In genomic region chr12:52952082-52952801, GRCh38 we compare ENCODE assay signal across 13 cellular contexts. TPM values are rescaled to one million over a fixed set of nuclear protein-coding genes. Genes with fewer than 3 reads are reported as not detected.
DNase-seq lines count a peak whose midpoint lies in the region; ATAC-seq and TF ChIP-seq lines count a peak whose summit lies in the region.
"Had no signal": no experiment of that assay in that cellular context is flagged by ENCODE, and none has a peak within 500 bp of the region (broad histone marks: within the 10 kb centered on the region; RNA-seq: fewer than 3 reads in every experiment).

No MANE protein-coding gene starts in this region.

- H3K4me2 ChIP-seq in neural progenitor cell, result no peak overlapping the region

- H3K4me3 ChIP-seq in RWPE2 (ENCODE audit: severe bottlenecking), result no peak overlapping the region
- H3K4me3 ChIP-seq in transverse colon, result peak overlapping the region in 2 of 4 donors; percentile 53 to 69
- H3K4me3 ChIP-seq in neural progenitor cell, result no peak overlapping the region
- H3K4me3 ChIP-seq: coronary artery, heart left ventricle had no signal

- H3K27ac Mint-ChIP-seq in neural progenitor cell, result no peak overlapping the region
- H3K27ac Mint-ChIP-seq: activated T-cell treated with anti-CD3 and anti-CD28 coated beads, Interleukin-2, amount 50 U/mL, for 72 hours had no signal

- no peak overlapping the region for H3K4me3 Mint-ChIP-seq in neural progenitor cell
- H3K4me3 Mint-ChIP-seq: activated T-cell treated with anti-CD3 and anti-CD28 coated beads, Interleukin-2, amount 50 U/mL, for 72 hours; neural crest cell had no signal

- H3K27ac ChIP-seq in RWPE2 (ENCODE audit: poor library complexity, severe bottlenecking) (peak overlapping the region; percentile 96), transverse colon (peak overlapping the region; percentile 87 to 96 (median 91)), neural progenitor cell (no peak overlapping the region)
- H3K27ac ChIP-seq: coronary artery, heart left ventricle had no signal

- H3K9ac ChIP-seq in neural progenitor cell, result no peak overlapping the region

- H3K4me1 Mint-ChIP-seq in neural progenitor cell, result peaks cover 19% of the 10 kb centered on the region

- H2AFZ ChIP-seq in neural progenitor cell (replicated peaks), result no peak overlapping the region

- in situ Hi-C loops in transverse colon (cut with MboI; ENCODE audit: low pct_ligation_motif_present in 1 of 4, low pct_unique_long_range_greater_than_20kb in 1 of 4, low sequenced_read_pairs in 3 of 4), result no loop called here

- no peak for TF ChIP-seq EP300 in transverse colon (IDR thresholded peaks at IDR 0.05; ENCODE audit: low read depth)

- H3K4me1 ChIP-seq in RWPE2 (ENCODE audit: insufficient read depth, poor library complexity, severe bottlenecking) (peaks cover 15% of the 10 kb centered on the region), transverse colon (peaks cover 0 to 16% (median 13%) of the 10 kb centered on the region in 4 donors), neural progenitor cell (peaks cover 8% of the 10 kb centered on the region)

- peaks cover 17% of the 10 kb centered on the region for H3K79me2 ChIP-seq in neural progenitor cell (ENCODE audit: low read depth)

- intact Hi-C loops in Right ventricle myocardium superior (cut with DNase I), result no loop called here
- intact Hi-C loops in left cardiac atrium (cut with DNase I), result no loop called here
- intact Hi-C loops in transverse colon (cut with DNase I; ENCODE audit: low total_unique reads), result no loop called here

- no peaks in the 10 kb centered on the region for H3K9me3 ChIP-seq in RWPE2 (ENCODE audit: severe bottlenecking)
- no peaks in the 10 kb centered on the region for H3K9me3 ChIP-seq in transverse colon
- no peaks in the 10 kb centered on the region for H3K9me3 ChIP-seq in neural progenitor cell (ENCODE audit: low read depth)
- H3K9me3 ChIP-seq: heart left ventricle had no signal

- H3K36me3 ChIP-seq in RWPE2 (ENCODE audit: low read depth) (peaks cover 45% of the 10 kb centered on the region), transverse colon (no peaks in the 10 kb centered on the region), neural progenitor cell (no peaks in the 10 kb centered on the region)
- H3K36me3 ChIP-seq: heart left ventricle had no signal

- peak; percentile 46 for DNase-seq in Right ventricle myocardium superior
- DNase-seq in left cardiac atrium, result no peak
- no peak for DNase-seq in RWPE2 (ENCODE audit: low spot score)
- peak; percentile 18 for DNase-seq in germinal center (ENCODE audit: low spot score)
- DNase-seq in transverse colon, result peak; percentile 70
- DNase-seq in NCI-H526 treated with DMSO at 0.1 percent for 48 hours (lab: John Stamatoyannopoulos, UW), result no peak
- no peak for DNase-seq in KG1 (lab: John Stamatoyannopoulos, UW)
- no peak for DNase-seq in neural progenitor cell (ENCODE audit: low spot score)
- DNase-seq: NCI-H1417 had no signal

- no peaks in the 10 kb centered on the region for H4K20me1 ChIP-seq in neural progenitor cell (ENCODE audit: low read depth)

- ATAC-seq in Right ventricle myocardium superior (ENCODE audit: poor library complexity) (no peak), left cardiac atrium (no peak), RWPE2 (ENCODE audit: low read depth) (no peak)
- ATAC-seq: activated T-cell treated with anti-CD3 and anti-CD28 coated beads, Interleukin-2, amount 50 U/mL, for 72 hours; heart left ventricle had no signal

- no peaks in the 10 kb centered on the region for H3K9me3 Mint-ChIP-seq in neural progenitor cell
- H3K9me3 Mint-ChIP-seq: activated T-cell treated with anti-CD3 and anti-CD28 coated beads, Interleukin-2, amount 50 U/mL, for 72 hours; neural crest cell had no signal

- H3K36me3 Mint-ChIP-seq in neural progenitor cell, result peaks cover 6% of the 10 kb centered on the region

- TF ChIP-seq CTCF in RWPE2 (IDR thresholded peaks at IDR 0.05; ENCODE audit: poor library complexity, severe bottlenecking) (peak; percentile 34), transverse colon (IDR thresholded peaks at IDR 0.05) (peak in 4 of 5 experiments; percentile 25 to 68 (median 40)), neural progenitor cell (IDR thresholded peaks at IDR 0.05) (no peak)

- peak; percentile 11 for TF ChIP-seq POLR2A in transverse colon (IDR thresholded peaks at IDR 0.05)

- H3K27me3 ChIP-seq in RWPE2 (ENCODE audit: insufficient read depth, poor library complexity, severe bottlenecking) (no peaks in the 10 kb centered on the region), transverse colon (no peaks in the 10 kb centered on the region), neural progenitor cell (no peaks in the 10 kb centered on the region)

- 42 to 50% methylated on average over 3 to 15 of the region's 15 CpGs for WGBS in transverse colon (ENCODE audit: low coverage in 1 of 2), 2 donors

- H3K27me3 Mint-ChIP-seq in neural progenitor cell (ENCODE audit: insufficient read depth, low read depth), result peaks cover 15% of the 10 kb centered on the region

- H3F3A ChIP-seq in neural progenitor cell (ENCODE audit: low read depth), result peaks cover 32% of the 10 kb centered on the region

RNA-seq across cellular contexts. Expression of gene KRT18, which starts 3.3 kb away (rescaled TPM):
- total RNA-seq in Right ventricle myocardium superior (7.0 TPM), left cardiac atrium (10 to 100 TPM; 37.0 to 53.3 TPM), transverse colon (100 to 1,000 TPM; 367 to 813 (median 541) TPM), neural progenitor cell (ENCODE audit: low replicate concordance) (69.3 and 100 TPM in 2 replicates)

RNA-seq across cellular contexts. Expression of gene KRT8, which starts 47.4 kb away (rescaled TPM):
- total RNA-seq in Right ventricle myocardium superior (104 TPM), left cardiac atrium (100 to 1,000 TPM; 194 to 233 TPM), transverse colon (1,000 to 10,000 TPM; 1,016 to 3,505 (median 2,245) TPM), neural progenitor cell (ENCODE audit: low replicate concordance) (168 and 184 TPM in 2 replicates)

RNA-seq across cellular contexts. Expression of gene EIF4B, which starts 54.0 kb away (rescaled TPM):
- 434 TPM for total RNA-seq in Right ventricle myocardium superior
- 100 to 1,000 TPM; 332 to 341 TPM for total RNA-seq in left cardiac atrium
- 100 to 1,000 TPM; 175 to 383 (median 261) TPM for total RNA-seq in transverse colon
- 774 and 833 TPM in 2 replicates for total RNA-seq in neural progenitor cell (ENCODE audit: low replicate concordance)

Comparison
In these comparisons a context has a peak if more than half of its experiments do, and no peak if none do; other contexts are left out.
1. DNase-seq: peak in Right ventricle myocardium superior (single experiment), germinal center (single experiment) and transverse colon (single experiment); none in left cardiac atrium (single experiment), RWPE2 (single experiment), NCI-H526 treated with DMSO at 0.1 percent for 48 hours (single experiment), KG1 (single experiment) and neural progenitor cell (single experiment).